ENCODE assay signal across 17 cellular contexts in the genomic region with DNA sequence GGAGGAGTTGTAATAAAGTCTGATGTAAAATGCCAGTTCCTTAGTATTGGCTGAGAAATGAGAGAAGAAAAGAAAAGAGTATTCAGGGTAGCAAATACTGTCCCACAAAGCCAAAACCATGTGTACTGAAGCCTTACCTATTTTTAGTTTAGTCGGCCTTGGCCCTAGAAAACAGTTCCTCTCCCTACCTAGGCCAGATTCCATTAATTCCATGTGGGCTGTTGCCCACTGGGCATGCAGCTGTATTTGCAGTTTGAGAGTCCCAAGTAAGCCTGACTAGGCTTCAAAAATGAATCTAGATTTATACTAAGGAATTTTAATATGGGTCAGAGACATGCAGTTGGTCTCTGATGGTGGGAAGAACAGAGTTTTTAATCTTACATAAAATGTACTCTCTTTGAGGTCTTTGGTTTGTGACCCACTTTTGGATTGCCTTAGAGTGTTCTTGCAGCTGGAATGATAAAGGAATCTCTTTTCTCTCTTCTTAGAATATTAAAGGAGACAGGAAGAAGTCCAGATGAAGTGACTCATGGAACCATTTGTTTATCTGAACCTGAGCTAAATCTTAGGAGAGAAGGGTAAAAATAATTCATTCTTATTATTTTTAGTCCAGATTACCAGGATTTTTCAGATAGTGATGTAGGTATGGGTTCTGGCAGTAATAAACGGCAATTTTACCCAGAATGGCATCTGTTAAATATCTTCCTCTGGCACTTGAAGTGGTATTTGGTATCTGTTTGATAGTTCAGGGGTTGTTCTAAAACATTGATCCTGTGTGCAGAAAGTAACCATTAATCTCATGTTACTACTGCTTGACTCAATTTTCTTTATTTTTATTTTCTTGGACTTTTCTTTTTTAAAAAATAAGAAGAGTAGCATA. TPM values are rescaled to one million over a fixed set of nuclear protein-coding genes. Genes with fewer than 3 reads are reported as not detected.
DNase-seq lines count a peak whose midpoint lies in the region; TF ChIP-seq lines count a peak whose summit lies in the region.
"Had no signal": no experiment of that assay in that cellular context is flagged by ENCODE, and none has a peak within 500 bp of the region (broad histone marks: within the 10 kb centered on the region; RNA-seq: fewer than 3 reads in every experiment).

No MANE protein-coding gene starts in this region.

- no peak for TF ChIP-seq POLR2A in prostate gland (IDR thresholded peaks at IDR 0.05)

- intact Hi-C loops in left ventricle myocardium inferior (cut with micrococcal nuclease), result no loop called here
- intact Hi-C loops in prostate gland (cut with DNase I), result no loop called here

- 35% methylated on average over 2 of the region's 2 CpGs for WGBS in prostate gland

- H3K27ac ChIP-seq in left ventricle myocardium inferior (replicated peaks) (peak overlapping the region; percentile 68), prostate gland (no peak overlapping the region)
- H3K27ac ChIP-seq: lower lobe of right lung, vagina, VCaP had no signal

- H3K9ac ChIP-seq in skeletal muscle satellite cell (ENCODE audit: low read depth, low read length), result no peak overlapping the region

- H3K4me1 ChIP-seq in left ventricle myocardium inferior (peaks cover 48% of the 10 kb centered on the region), skeletal muscle satellite cell (ENCODE audit: control insufficient read depth, insufficient read depth, low read length) (peaks cover 18% of the 10 kb centered on the region), prostate gland (replicated peaks) (no peaks in the 10 kb centered on the region)
- H3K4me1 ChIP-seq: Caco-2 had no signal

- H3K4me3 ChIP-seq in left ventricle myocardium inferior (no peak overlapping the region), skeletal muscle satellite cell (ENCODE audit: low read length) (no peak overlapping the region), prostate gland (no peak overlapping the region)
- H3K4me3 ChIP-seq: lower lobe of right lung, vagina had no signal

- H3K27me3 ChIP-seq in left ventricle myocardium inferior (ENCODE audit: low read depth), result no peaks in the 10 kb centered on the region
- no peaks in the 10 kb centered on the region for H3K27me3 ChIP-seq in skeletal muscle satellite cell (ENCODE audit: control insufficient read depth, insufficient read depth, low read length)
- H3K27me3 ChIP-seq in prostate gland (replicated peaks; ENCODE audit: insufficient read depth), result no peaks in the 10 kb centered on the region
- H3K27me3 ChIP-seq: vagina had no signal

- H3K4me2 ChIP-seq in skeletal muscle satellite cell (ENCODE audit: low read length), result peak overlapping the region; percentile 37

- H3K36me3 ChIP-seq in left ventricle myocardium inferior, result peaks cover 9% of the 10 kb centered on the region
- H3K36me3 ChIP-seq in skeletal muscle satellite cell (ENCODE audit: insufficient read depth, low read length), result peaks cover 6% of the 10 kb centered on the region
- no peaks in the 10 kb centered on the region for H3K36me3 ChIP-seq in prostate gland
- H3K36me3 ChIP-seq: lower lobe of right lung, vagina had no signal

- DNase-seq in GM04504 (ENCODE audit: low read depth) (peak; percentile 2), astrocyte of the hippocampus (ENCODE audit: low read depth, low spot score) (peak; percentile 33), left ventricle myocardium inferior (no peak), inferior parietal cortex (ENCODE audit: extremely low spot score) (no peak), DMS114 treated with DMSO at 0.1 percent for 48 hours (lab: John Stamatoyannopoulos, UW; ENCODE audit: unreplicated experiment) (no peak), prostate gland (ENCODE audit: low spot score) (no peak)
- DNase-seq in effector CD4-positive, alpha-beta T cell, result no peak
- DNase-seq: activated T-cell treated with anti-CD3 and anti-CD28 coated beads, Interleukin-2, amount 50 U/mL, for 1 hour; Caco-2; glutamatergic neuron; lower lobe of right lung; NCI-H1048; NCI-H510A; SHP77 had no signal

- peaks cover 19% of the 10 kb centered on the region for H3K9me3 ChIP-seq in left ventricle myocardium inferior (replicated peaks)
- no peaks in the 10 kb centered on the region for H3K9me3 ChIP-seq in skeletal muscle satellite cell (replicated peaks; ENCODE audit: low read length)
- H3K9me3 ChIP-seq in prostate gland, result no peaks in the 10 kb centered on the region
- H3K9me3 ChIP-seq: Caco-2, vagina had no signal

- TF ChIP-seq CTCF in left ventricle myocardium inferior (IDR thresholded peaks at IDR 0.05; ENCODE audit: borderline replicate concordance) (no peak), prostate gland (IDR thresholded peaks at IDR 0.05) (no peak)

RNA-seq across cellular contexts. Expression of gene GLCE, which starts 33.8 kb away (rescaled TPM):
- 7.8 TPM for total RNA-seq in left ventricle myocardium inferior
- 16.5 and 17.0 TPM in 2 replicates for total RNA-seq in skeletal muscle satellite cell (2012; rRNA removed)
- 10 to 100 TPM; 17.4 TPM for total RNA-seq in prostate gland

Comparison
In these comparisons a context has a peak if more than half of its experiments do, and no peak if none do; other contexts are left out.
1. DNase-seq: peak in GM04504 (single experiment) and astrocyte of the hippocampus (single experiment); none in left ventricle myocardium inferior (single experiment), inferior parietal cortex (single experiment), DMS114 treated with DMSO at 0.1 percent for 48 hours (single experiment), prostate gland (single experiment) and effector CD4-positive, alpha-beta T cell (single experiment).